17 cellular contexts compared by ENCODE assay signal in the genomic region with DNA sequence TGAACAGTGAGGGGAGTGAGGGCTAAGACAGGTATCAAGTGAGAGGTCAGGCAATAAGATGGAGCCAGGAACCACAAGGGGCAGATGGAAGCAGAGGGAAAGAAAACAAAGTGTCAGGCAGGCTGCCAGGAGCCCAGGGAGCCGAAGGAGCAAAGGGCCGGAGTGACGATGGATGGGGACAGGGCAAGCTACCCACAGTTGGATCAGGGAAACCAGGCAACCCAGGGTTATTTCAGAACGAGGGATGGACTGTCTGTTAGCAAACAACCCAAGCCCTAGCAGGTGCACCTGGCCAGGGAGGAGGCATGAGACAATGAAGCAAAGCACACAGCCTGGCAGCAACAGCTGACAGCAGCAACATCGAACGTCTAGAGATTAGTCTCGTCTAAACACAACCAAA. TPM values are rescaled to one million over a fixed set of nuclear protein-coding genes. Genes with fewer than 3 reads are reported as not detected.
DNase-seq lines count a peak whose midpoint lies in the region; ATAC-seq, FAIRE-seq and TF ChIP-seq lines count a peak whose summit lies in the region.
"Had no signal": no experiment of that assay in that cellular context is flagged by ENCODE, and none has a peak within 500 bp of the region (broad histone marks: within the 10 kb centered on the region; RNA-seq: fewer than 3 reads in every experiment).

No MANE protein-coding gene starts in this region.

- DNase-seq in Calu3: no peak
- no peak for DNase-seq in GM12892 (ENCODE audit: insufficient read length)
- DNase-seq in NCI-H774 (lab: John Stamatoyannopoulos, UW): peak; percentile 38
- DNase-seq in cerebellum (ENCODE audit: low spot score): peak; percentile 59
- DNase-seq in natural killer cell treated with Interleukin-12 subunit alpha and Interleukin-12 subunit beta and Interleukin-15 and Interleukin-18, amount 100 ng/mL, for 72 hours (ENCODE audit: low spot score): no peak
- DNase-seq in osteocyte (ENCODE audit: extremely low spot score, unreplicated experiment): no peak
- DNase-seq in SKM-1 treated with dmso at 0.1 percent for 144 hours (lab: John Stamatoyannopoulos, UW; ENCODE audit: unreplicated experiment): no peak
- DNase-seq in nucleus accumbens (lab: John Stamatoyannopoulos, UW): no peak
- DNase-seq: BE2C; CD4-positive, alpha-beta memory T cell; H7; MG63; NCI-H1092; NCI-H187 treated with DMSO at 0.1 percent for 48 hours; NCI-H2227 treated with DMSO at 0.1 percent for 48 hours; SIG-M5; T-helper 17 cell had no signal

- H3K4me1 Mint-ChIP-seq in Calu3 (ENCODE audit: low read depth, unreplicated experiment) (no peaks in the 10 kb centered on the region), osteocyte (ENCODE audit: unreplicated experiment) (peaks cover 5% of the 10 kb centered on the region)
- no peaks in the 10 kb centered on the region for H3K4me1 Mint-ChIP-seq in natural killer cell treated with Interleukin-12 subunit alpha and Interleukin-12 subunit beta and Interleukin-15 and Interleukin-18, amount 100 ng/mL, for 72 hours (ENCODE audit: low read depth in 2 of 2)

- no peak for ATAC-seq in natural killer cell treated with Interleukin-12 subunit alpha and Interleukin-12 subunit beta and Interleukin-15 and Interleukin-18, amount 100 ng/mL, for 72 hours
- ATAC-seq: T-helper 17 cell had no signal

- TF ChIP-seq CTCF in Calu3 (IDR thresholded peaks at IDR 0.05; ENCODE audit: unreplicated experiment): no peak
- TF ChIP-seq CTCF in osteocyte (IDR thresholded peaks at IDR 0.05): no peak

- H3K27ac Mint-ChIP-seq in Calu3 (ENCODE audit: unreplicated experiment) (peak overlapping the region; percentile 18), osteocyte (ENCODE audit: unreplicated experiment) (no peak overlapping the region)
- H3K27ac Mint-ChIP-seq in natural killer cell treated with Interleukin-12 subunit alpha and Interleukin-12 subunit beta and Interleukin-15 and Interleukin-18, amount 100 ng/mL, for 72 hours: no peak overlapping the region
- H3K27ac Mint-ChIP-seq: T-helper 17 cell had no signal

- CTCF ChIA-PET in Calu3 (lab: Charles Lee): no interaction called here

- H3K9me3 Mint-ChIP-seq in Calu3 (ENCODE audit: low read depth, unreplicated experiment): no peaks in the 10 kb centered on the region
- no peaks in the 10 kb centered on the region for H3K9me3 Mint-ChIP-seq in natural killer cell treated with Interleukin-12 subunit alpha and Interleukin-12 subunit beta and Interleukin-15 and Interleukin-18, amount 100 ng/mL, for 72 hours
- no peaks in the 10 kb centered on the region for H3K9me3 Mint-ChIP-seq in osteocyte (ENCODE audit: unreplicated experiment)
- H3K9me3 Mint-ChIP-seq: CD4-positive, alpha-beta memory T cell had no signal

- no peak for TF ChIP-seq POLR2A in GM12892 (IDR thresholded peaks at IDR 0.05; ENCODE audit: low read depth, low read length)

- FAIRE-seq in GM12892 (lab: Jason Lieb, UNC): peak; percentile 36

- intact Hi-C loops in Calu3 (cut with micrococcal nuclease; ENCODE audit: unreplicated experiment): no loop called here

- H3K4me3 Mint-ChIP-seq in Calu3 (ENCODE audit: low read depth, unreplicated experiment): no peak overlapping the region
- H3K4me3 Mint-ChIP-seq in natural killer cell treated with Interleukin-12 subunit alpha and Interleukin-12 subunit beta and Interleukin-15 and Interleukin-18, amount 100 ng/mL, for 72 hours: no peak overlapping the region
- H3K4me3 Mint-ChIP-seq in osteocyte (ENCODE audit: unreplicated experiment): no peak overlapping the region
- H3K4me3 Mint-ChIP-seq: CD4-positive, alpha-beta memory T cell; T-helper 17 cell had no signal

- H3K36me3 Mint-ChIP-seq in Calu3 (ENCODE audit: insufficient read depth, unreplicated experiment) (peaks cover 33% of the 10 kb centered on the region), osteocyte (ENCODE audit: unreplicated experiment) (peaks cover 14% of the 10 kb centered on the region)
- H3K36me3 Mint-ChIP-seq in natural killer cell treated with Interleukin-12 subunit alpha and Interleukin-12 subunit beta and Interleukin-15 and Interleukin-18, amount 100 ng/mL, for 72 hours: peaks cover 16% of the 10 kb centered on the region

- H3K27me3 Mint-ChIP-seq in Calu3 (ENCODE audit: unreplicated experiment) (no peaks in the 10 kb centered on the region), osteocyte (ENCODE audit: unreplicated experiment) (no peaks in the 10 kb centered on the region)
- H3K27me3 Mint-ChIP-seq in natural killer cell treated with Interleukin-12 subunit alpha and Interleukin-12 subunit beta and Interleukin-15 and Interleukin-18, amount 100 ng/mL, for 72 hours: no peaks in the 10 kb centered on the region
- H3K27me3 Mint-ChIP-seq: CD4-positive, alpha-beta memory T cell; T-helper 17 cell had no signal

- BruUV-seq in Calu3 (replicated peaks; lab: Mats Ljungman, UMichigan): no TSS peak

RNA-seq across cellular contexts. Expression of a gene that starts 39.2 kb away (rescaled TPM):
- 116 and 120 TPM in 2 replicates for total RNA-seq in Calu3 (2022)
- 50.1 TPM for polyA plus RNA-seq in GM12892 (2012; ENCODE audit: missing spikeins)
- total RNA-seq in cerebellum: 38.7 TPM
- 10 to 100 TPM; 35.0 to 54.4 TPM for total RNA-seq in natural killer cell treated with Interleukin-12 subunit alpha and Interleukin-12 subunit beta and Interleukin-15 and Interleukin-18, amount 100 ng/mL, for 72 hours
- 28.0 and 31.5 TPM in 2 replicates for total RNA-seq in osteocyte

Comparison
In these comparisons a context has a peak if more than half of its experiments do, and no peak if none do; other contexts are left out.
1. DNase-seq: peak in NCI-H774 (single experiment) and cerebellum (single experiment); none in Calu3 (single experiment), GM12892 (single experiment), natural killer cell treated with Interleukin-12 subunit alpha and Interleukin-12 subunit beta and Interleukin-15 and Interleukin-18, amount 100 ng/mL, for 72 hours (single experiment), osteocyte (single experiment), SKM-1 treated with dmso at 0.1 percent for 144 hours (single experiment) and nucleus accumbens (0 of 56).